9 cellular contexts compared by ENCODE assay signal in the genomic region with DNA sequence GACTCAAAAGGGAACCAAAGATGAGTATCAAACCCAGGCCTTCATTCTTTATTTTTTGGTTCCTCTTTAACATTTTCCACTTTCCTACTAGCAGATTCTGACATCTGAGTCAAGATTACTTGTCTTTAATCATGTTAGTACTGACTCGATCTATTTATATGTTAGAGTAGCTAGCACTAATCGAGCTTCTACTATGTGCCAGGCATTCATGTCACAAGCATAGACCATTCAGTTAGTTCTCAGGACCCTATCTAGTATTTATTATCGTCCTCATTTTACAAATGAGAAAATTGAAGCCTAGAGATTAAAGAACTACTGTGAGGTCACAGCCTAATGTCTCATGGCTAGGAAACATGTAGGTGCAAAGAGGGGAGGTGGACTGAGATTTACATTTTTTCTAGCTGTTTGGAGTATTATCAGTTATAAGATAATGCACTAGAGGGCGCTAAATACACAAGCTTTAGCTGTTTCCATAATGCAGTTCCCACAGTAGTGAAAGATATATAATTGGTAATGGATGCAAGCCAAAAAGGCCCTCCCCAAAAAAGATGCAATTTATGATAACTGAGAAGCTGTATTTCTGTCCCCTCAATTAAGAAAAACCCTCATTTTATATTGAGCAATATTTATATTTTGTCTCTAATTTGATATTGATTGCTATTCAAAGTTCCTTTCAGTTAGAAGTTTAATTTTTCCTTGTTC. TPM values are rescaled to one million over a fixed set of nuclear protein-coding genes. Genes with fewer than 3 reads are reported as not detected.
A peak's percentile ranks its signal among the peaks of the same experiment; 100 is the strongest.
DNase-seq lines count a peak whose midpoint lies in the region; ATAC-seq, FAIRE-seq and TF ChIP-seq lines count a peak whose summit lies in the region.
"Had no signal": no experiment of that assay in that cellular context is flagged by ENCODE, and none has a peak within 500 bp of the region (broad histone marks: within the 10 kb centered on the region; RNA-seq: fewer than 3 reads in every experiment).

No MANE protein-coding gene starts in this region.

- H3K4me3 Mint-ChIP-seq in Caco-2 (ENCODE audit: unreplicated experiment), result no peak overlapping the region

- no peaks in the 10 kb centered on the region for H3K9me1 ChIP-seq in K562 (ENCODE audit: control insufficient read depth, insufficient read depth, low read length)

- H3K4me1 ChIP-seq in Caco-2, result peaks cover 49% of the 10 kb centered on the region
- H3K4me1 ChIP-seq in K562 (replicated peaks in 1 of 2; ENCODE audit: control insufficient read depth in 2 of 2, insufficient read depth in 2 of 2, low read length in 2 of 2), result peaks cover 11 to 19% of the 10 kb centered on the region in 2 experiments; a peak in 4 of 5 replicates
- peaks cover 88% of the 10 kb centered on the region for H3K4me1 ChIP-seq in lower lobe of right lung

- H3K9me3 ChIP-seq in Caco-2 (no peaks in the 10 kb centered on the region), K562 (replicated peaks; ENCODE audit: control insufficient read depth, insufficient read depth, low read depth, low read length) (no peaks in the 10 kb centered on the region), lower lobe of right lung (no peaks in the 10 kb centered on the region)
- H3K9me3 ChIP-seq: SJCRH30 had no signal

- H4K20me1 ChIP-seq in K562 (replicated peaks; ENCODE audit: control insufficient read depth, insufficient read depth, low read length), result 0 out of 2 replicates have a peak, but pooled peaks cover 4% of the 10 kb centered on the region

- peaks cover 57% of the 10 kb centered on the region for H3K36me3 Mint-ChIP-seq in Caco-2 (ENCODE audit: insufficient read depth, unreplicated experiment)

- peaks cover 48% of the 10 kb centered on the region for H3K79me2 ChIP-seq in K562 (ENCODE audit: control insufficient read depth, insufficient read depth, low read length)

- no peaks in the 10 kb centered on the region for H3K27me3 ChIP-seq in Caco-2 (replicated peaks; ENCODE audit: control insufficient read depth, insufficient read depth, low read length)
- no peaks in the 10 kb centered on the region for H3K27me3 ChIP-seq in K562 (ENCODE audit: control insufficient read depth in 2 of 2, insufficient read depth in 2 of 2, low read length in 2 of 2)
- no peaks in the 10 kb centered on the region for H3K27me3 ChIP-seq in lower lobe of right lung (ENCODE audit: low read depth)
- H3K27me3 ChIP-seq: SJCRH30 had no signal

- ATAC-seq in HG03439 (IDR thresholded peaks at IDR 0.05; ENCODE audit: unreplicated experiment), result peak; percentile 21
- no peak for ATAC-seq in K562
- ATAC-seq in lower lobe of right lung, result no peak

- FAIRE-seq in K562 (lab: Jason Lieb, UNC), result peak; percentile 29

- CTCF ChIA-PET in Caco-2 (lab: Charles Lee) (interaction anchor here (0.7 to 2.3 kb wide), 9 partner anchors 9 to 449 kb away, joined by 3 to 15 read pairs (median 4); partner anchors contain the start of gene KMT2E), K562 (lab: Yijun Ruan, JAX; ENCODE audit: low intra/inter-chr PET ratio) (interaction anchor here (0.7 to 1.9 kb wide), 10 partner anchors 34 to 507 kb away, joined by 3 to 14 read pairs (median 3); no protein-coding TSS in a partner anchor)

- BruUV-seq in Caco-2 (replicated peaks; lab: Mats Ljungman, UMichigan) (no TSS peak), K562 (replicated peaks; lab: Mats Ljungman, UMichigan) (no TSS peak)

- no peak; the same call in 1 of the 2 replicates for TF ChIP-seq POLR2A in K562 (conservative IDR thresholded peaks at IDR 0.05)

- peaks cover 23% of the 10 kb centered on the region for H3K4me1 Mint-ChIP-seq in Caco-2 (ENCODE audit: low read depth, unreplicated experiment)

- peak; percentile 96 to 97 for TF ChIP-seq RAD21 in K562 (CRISPR knock-in tag; conservative IDR thresholded peaks at IDR 0.05 in 1 of 2, IDR thresholded peaks at IDR 0.05 in 1 of 2)

- H3K36me3 ChIP-seq in Caco-2 (ENCODE audit: control insufficient read depth, insufficient read depth, low read length), result no peaks in the 10 kb centered on the region
- H3K36me3 ChIP-seq in K562 (ENCODE audit: control insufficient read depth, insufficient read depth, low read length), result peaks cover 4% of the 10 kb centered on the region; the same call in 1 of the 3 replicates
- no peaks in the 10 kb centered on the region for H3K36me3 ChIP-seq in lower lobe of right lung
- H3K36me3 ChIP-seq: SJCRH30 had no signal

- POLR2A ChIA-PET in Caco-2 (lab: Charles Lee), result interaction anchor here (1.2 to 1.7 kb wide), 2 partner anchors 26 to 33 kb away, joined by 4 to 9 read pairs; partner anchors contain the start of gene KMT2E
- POLR2A ChIA-PET in K562 (lab: Yijun Ruan, JAX), result interaction anchor here (0.5 to 4.0 kb wide), 20 partner anchors 9 to 1350 kb away, joined by 3 to 47 read pairs (median 4); partner anchors contain the start of gene KMT2E

- no peak overlapping the region for H3K4me3 ChIP-seq in Caco-2 (ENCODE audit: low read depth, low read length)
- H3K4me3 ChIP-seq in K562, result no peak overlapping the region
- no peak overlapping the region for H3K4me3 ChIP-seq in lower lobe of right lung
- H3K4me3 ChIP-seq: SJCRH30 had no signal

- no peak overlapping the region for H2AFZ ChIP-seq in K562 (ENCODE audit: low read depth, low read length)

- in situ Hi-C loops in K562 (cut with MboI), result no loop called here

- H3K9me3 Mint-ChIP-seq in Caco-2 (ENCODE audit: unreplicated experiment), result no peaks in the 10 kb centered on the region

- H3K27me3 Mint-ChIP-seq in Caco-2 (ENCODE audit: insufficient read depth, unreplicated experiment), result no peaks in the 10 kb centered on the region

- TF ChIP-seq EP300 in K562 (IDR thresholded peaks at IDR 0.05; ENCODE audit: low read length), result peak; percentile 59

- H3K27ac Mint-ChIP-seq in Caco-2 (ENCODE audit: unreplicated experiment), result no peak overlapping the region

- H3K4me2 ChIP-seq in K562 (ENCODE audit: insufficient read depth, low read length), result no peak overlapping the region

- H3K27ac ChIP-seq in K562 (ENCODE audit: extremely low read depth, low read depth, low read length) (no peak overlapping the region), lower lobe of right lung (no peak overlapping the region)
- H3K27ac ChIP-seq: SJCRH30 had no signal

- peak in 1 of 2 experiments; percentile 56 for DNase-seq in Caco-2
- peak; percentile 87 for DNase-seq in NCI-H82 (lab: John Stamatoyannopoulos, UW)
- peak; percentile 75 to 78 (median 76) for DNase-seq in K562 (ENCODE audit: extremely low read depth in 1 of 4, low spot score in 3 of 4)
- no peak for DNase-seq in lower lobe of right lung
- DNase-seq in ureter (ENCODE audit: low spot score), result no peak
- no peak for DNase-seq in occipital lobe (lab: John Stamatoyannopoulos, UW)
- DNase-seq in posterior cingulate gyrus, result no peak

- intact Hi-C loops in Caco-2 (cut with micrococcal nuclease; ENCODE audit: unreplicated experiment) (loop anchor here (1.0 to 2.0 kb wide), 2 partner anchors 58 to 60 kb away; no protein-coding TSS in a partner anchor), K562 (cut with micrococcal nuclease) (loop anchor here (1.0 to 10.0 kb wide), 8 partner anchors 58 to 606 kb away; no protein-coding TSS in a partner anchor), lower lobe of right lung (cut with DNase I) (no loop called here), posterior cingulate gyrus (cut with DNase I) (loop anchor here (5.0 to 10.0 kb wide), 2 partner anchors 354 to 506 kb away; no protein-coding TSS in a partner anchor)

- no peak overlapping the region for H3K9ac ChIP-seq in K562 (ENCODE audit: insufficient read depth in 1 of 2, low read depth in 2 of 2, low read length in 2 of 2)

- peak; percentile 66 to 83 for TF ChIP-seq CTCF in Caco-2 (IDR thresholded peaks at IDR 0.05; ENCODE audit: insufficient read depth in 1 of 2, low read depth in 1 of 2, low read length in 1 of 2, severe bottlenecking in 1 of 2, unreplicated experiment in 1 of 2)
- TF ChIP-seq CTCF in K562 (IDR thresholded peaks at IDR 0.05 in 2 of 3, conservative IDR thresholded peaks at IDR 0.05 in 1 of 3; ENCODE audit: insufficient read depth in 2 of 3, low read depth in 1 of 3, low read length in 3 of 3), result peak; percentile 64 to 92 (median 78)
- peak; percentile 68 for TF ChIP-seq CTCF in lower lobe of right lung (IDR thresholded peaks at IDR 0.05)

- 26% methylated on average over 4 of the region's 4 CpGs for WGBS in K562 (ENCODE audit: insufficient coverage, low coverage, missing lambda C conversion rate)

TF ChIP-seq in K562, 482 proteins besides CTCF, POLR2A, EP300 and RAD21 (continues in another document):
- TF ChIP-seq KLF6 (CRISPR knock-in tag; IDR thresholded peaks at IDR 0.05; ENCODE audit: borderline replicate concordance) (no peak), RBM39 (optimal IDR thresholded peaks at IDR 0.05; ENCODE audit: low read depth, low read length) (no peak), SETDB1 (IDR thresholded peaks at IDR 0.05; ENCODE audit: low read length) (no peak), NR1H2 (CRISPR knock-in tag; IDR thresholded peaks at IDR 0.05) (no peak)
- TF ChIP-seq, protein P1, sequence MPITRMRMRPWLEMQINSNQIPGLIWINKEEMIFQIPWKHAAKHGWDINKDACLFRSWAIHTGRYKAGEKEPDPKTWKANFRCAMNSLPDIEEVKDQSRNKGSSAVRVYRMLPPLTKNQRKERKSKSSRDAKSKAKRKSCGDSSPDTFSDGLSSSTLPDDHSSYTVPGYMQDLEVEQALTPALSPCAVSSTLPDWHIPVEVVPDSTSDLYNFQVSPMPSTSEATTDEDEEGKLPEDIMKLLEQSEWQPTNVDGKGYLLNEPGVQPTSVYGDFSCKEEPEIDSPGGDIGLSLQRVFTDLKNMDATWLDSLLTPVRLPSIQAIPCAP (CRISPR knock-in tag; IDR thresholded peaks at IDR 0.05; ENCODE audit: borderline replicate concordance), result no peak

RNA-seq across cellular contexts. Expression of gene KMT2E, which starts 32.9 kb away (rescaled TPM):
- total RNA-seq in Caco-2 (2022) (61.4 and 63.1 TPM in 2 replicates), K562 (2014; rRNA removed) (33.5 and 38.1 TPM in 2 replicates), K562 (2014; rRNA removed; fragmentation: Illumina TruSeq; extraction: Trizol) (41.7 and 46.6 TPM in 2 replicates), K562 (2015; rRNA removed; fragmentation: Illumina TruSeq; extraction: Trizol) (38.6 and 39.9 TPM in 2 replicates), K562 (2021) (48.1 and 55.3 TPM in 2 replicates), lower lobe of right lung (88.2 TPM), ureter (120 TPM), occipital lobe (261 TPM)
- 207 and 465 TPM in 2 replicates for total RNA-seq in K562 (2011; cell fraction: chromatin; rRNA removed; ENCODE audit: low replicate concordance)
- total RNA-seq in K562 (2011; cell fraction: nucleolus; rRNA removed), result 88.1 and 130 TPM in 2 replicates
- 182 and 231 TPM in 2 replicates for total RNA-seq in K562 (2011; cell fraction: nucleoplasm; rRNA removed)
- polyA plus RNA-seq in K562 (2011; rRNA removed) (11.1 and 14.5 TPM in 2 replicates), K562 (2014; fragmentation: Illumina TruSeq; extraction: Trizol) (33.8 and 38.7 TPM in 2 replicates), K562 (2014; fragmentation: Nextera tagmentation; extraction: Ambion mirVana) (10 to 100 TPM in 1 of 2 experiments, 1 to 10 TPM in 1; 8.9 to 15.9 TPM), K562 (2014; rRNA removed) (18.2 and 23.4 TPM in 2 replicates)
- 7.9 and 14.7 TPM in 2 replicates for polyA plus RNA-seq in K562 (2011; cell fraction: cytosol; rRNA removed)
- 55.0 and 72.1 TPM in 2 replicates for polyA plus RNA-seq in K562 (2011; cell fraction: nucleus; rRNA removed)
- 26.5 and 30.8 TPM in 2 replicates for polyA plus RNA-seq in K562 (2012)
- polyA minus RNA-seq in K562 (2011; rRNA and poly(A)+ RNA removed), result 84.5 and 96.0 TPM in 2 replicates
- polyA minus RNA-seq in K562 (2011; cell fraction: cytosol; rRNA and poly(A)+ RNA removed), result 28.8 and 34.0 TPM in 2 replicates
- 110 and 143 TPM in 2 replicates for polyA minus RNA-seq in K562 (2011; cell fraction: nucleus; rRNA and poly(A)+ RNA removed)

Comparison
In these comparisons a context has a peak if more than half of its experiments do, and no peak if none do; other contexts are left out.
1. DNase-seq: peak in NCI-H82 (single experiment) and K562 (4 of 4); none in lower lobe of right lung (single experiment), ureter (single experiment), occipital lobe (single experiment) and posterior cingulate gyrus (0 of 10).
2. Peak in every context shown above with its lines, with median percentiles within 50 percentile points of each other: CTCF ChIP-seq.